1 cellular context compared by ENCODE assay signal in the genomic region with DNA sequence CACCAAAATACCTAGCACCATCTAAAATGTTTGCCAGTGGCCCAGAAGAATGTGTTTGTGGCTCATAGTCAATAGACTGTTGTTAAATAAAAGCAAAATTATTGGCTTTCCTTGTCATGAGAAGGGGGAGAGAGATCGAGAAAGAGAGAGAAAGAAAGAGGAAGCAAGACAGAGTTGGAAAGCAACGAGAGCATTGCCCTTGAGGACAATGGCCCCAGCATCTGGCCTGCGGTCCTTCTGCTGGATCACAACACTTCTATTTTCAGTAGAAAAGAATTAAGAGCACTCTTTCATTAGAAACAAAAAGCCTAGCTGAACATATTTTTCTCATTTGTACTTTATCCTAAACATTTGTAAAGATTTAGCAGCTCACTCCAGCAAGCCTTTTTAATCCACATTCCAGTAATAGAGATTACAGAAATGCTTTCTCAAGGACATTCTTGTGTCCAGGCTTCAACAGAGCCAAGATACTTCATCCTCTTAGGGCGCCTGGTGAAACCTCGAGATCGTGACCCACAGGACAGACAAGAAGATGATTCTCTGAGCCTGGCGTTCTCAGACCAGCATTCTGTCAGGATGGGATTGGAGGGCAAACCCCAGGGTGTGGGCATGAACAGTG.
TF ChIP-seq lines count a peak whose summit lies in the region.

No MANE protein-coding gene starts in this region.

TF ChIP-seq in GM23338, 12 proteins besides CTCF, POLR2A, EP300 and RAD21 (continued from another document):
- TF ChIP-seq, protein P1, sequence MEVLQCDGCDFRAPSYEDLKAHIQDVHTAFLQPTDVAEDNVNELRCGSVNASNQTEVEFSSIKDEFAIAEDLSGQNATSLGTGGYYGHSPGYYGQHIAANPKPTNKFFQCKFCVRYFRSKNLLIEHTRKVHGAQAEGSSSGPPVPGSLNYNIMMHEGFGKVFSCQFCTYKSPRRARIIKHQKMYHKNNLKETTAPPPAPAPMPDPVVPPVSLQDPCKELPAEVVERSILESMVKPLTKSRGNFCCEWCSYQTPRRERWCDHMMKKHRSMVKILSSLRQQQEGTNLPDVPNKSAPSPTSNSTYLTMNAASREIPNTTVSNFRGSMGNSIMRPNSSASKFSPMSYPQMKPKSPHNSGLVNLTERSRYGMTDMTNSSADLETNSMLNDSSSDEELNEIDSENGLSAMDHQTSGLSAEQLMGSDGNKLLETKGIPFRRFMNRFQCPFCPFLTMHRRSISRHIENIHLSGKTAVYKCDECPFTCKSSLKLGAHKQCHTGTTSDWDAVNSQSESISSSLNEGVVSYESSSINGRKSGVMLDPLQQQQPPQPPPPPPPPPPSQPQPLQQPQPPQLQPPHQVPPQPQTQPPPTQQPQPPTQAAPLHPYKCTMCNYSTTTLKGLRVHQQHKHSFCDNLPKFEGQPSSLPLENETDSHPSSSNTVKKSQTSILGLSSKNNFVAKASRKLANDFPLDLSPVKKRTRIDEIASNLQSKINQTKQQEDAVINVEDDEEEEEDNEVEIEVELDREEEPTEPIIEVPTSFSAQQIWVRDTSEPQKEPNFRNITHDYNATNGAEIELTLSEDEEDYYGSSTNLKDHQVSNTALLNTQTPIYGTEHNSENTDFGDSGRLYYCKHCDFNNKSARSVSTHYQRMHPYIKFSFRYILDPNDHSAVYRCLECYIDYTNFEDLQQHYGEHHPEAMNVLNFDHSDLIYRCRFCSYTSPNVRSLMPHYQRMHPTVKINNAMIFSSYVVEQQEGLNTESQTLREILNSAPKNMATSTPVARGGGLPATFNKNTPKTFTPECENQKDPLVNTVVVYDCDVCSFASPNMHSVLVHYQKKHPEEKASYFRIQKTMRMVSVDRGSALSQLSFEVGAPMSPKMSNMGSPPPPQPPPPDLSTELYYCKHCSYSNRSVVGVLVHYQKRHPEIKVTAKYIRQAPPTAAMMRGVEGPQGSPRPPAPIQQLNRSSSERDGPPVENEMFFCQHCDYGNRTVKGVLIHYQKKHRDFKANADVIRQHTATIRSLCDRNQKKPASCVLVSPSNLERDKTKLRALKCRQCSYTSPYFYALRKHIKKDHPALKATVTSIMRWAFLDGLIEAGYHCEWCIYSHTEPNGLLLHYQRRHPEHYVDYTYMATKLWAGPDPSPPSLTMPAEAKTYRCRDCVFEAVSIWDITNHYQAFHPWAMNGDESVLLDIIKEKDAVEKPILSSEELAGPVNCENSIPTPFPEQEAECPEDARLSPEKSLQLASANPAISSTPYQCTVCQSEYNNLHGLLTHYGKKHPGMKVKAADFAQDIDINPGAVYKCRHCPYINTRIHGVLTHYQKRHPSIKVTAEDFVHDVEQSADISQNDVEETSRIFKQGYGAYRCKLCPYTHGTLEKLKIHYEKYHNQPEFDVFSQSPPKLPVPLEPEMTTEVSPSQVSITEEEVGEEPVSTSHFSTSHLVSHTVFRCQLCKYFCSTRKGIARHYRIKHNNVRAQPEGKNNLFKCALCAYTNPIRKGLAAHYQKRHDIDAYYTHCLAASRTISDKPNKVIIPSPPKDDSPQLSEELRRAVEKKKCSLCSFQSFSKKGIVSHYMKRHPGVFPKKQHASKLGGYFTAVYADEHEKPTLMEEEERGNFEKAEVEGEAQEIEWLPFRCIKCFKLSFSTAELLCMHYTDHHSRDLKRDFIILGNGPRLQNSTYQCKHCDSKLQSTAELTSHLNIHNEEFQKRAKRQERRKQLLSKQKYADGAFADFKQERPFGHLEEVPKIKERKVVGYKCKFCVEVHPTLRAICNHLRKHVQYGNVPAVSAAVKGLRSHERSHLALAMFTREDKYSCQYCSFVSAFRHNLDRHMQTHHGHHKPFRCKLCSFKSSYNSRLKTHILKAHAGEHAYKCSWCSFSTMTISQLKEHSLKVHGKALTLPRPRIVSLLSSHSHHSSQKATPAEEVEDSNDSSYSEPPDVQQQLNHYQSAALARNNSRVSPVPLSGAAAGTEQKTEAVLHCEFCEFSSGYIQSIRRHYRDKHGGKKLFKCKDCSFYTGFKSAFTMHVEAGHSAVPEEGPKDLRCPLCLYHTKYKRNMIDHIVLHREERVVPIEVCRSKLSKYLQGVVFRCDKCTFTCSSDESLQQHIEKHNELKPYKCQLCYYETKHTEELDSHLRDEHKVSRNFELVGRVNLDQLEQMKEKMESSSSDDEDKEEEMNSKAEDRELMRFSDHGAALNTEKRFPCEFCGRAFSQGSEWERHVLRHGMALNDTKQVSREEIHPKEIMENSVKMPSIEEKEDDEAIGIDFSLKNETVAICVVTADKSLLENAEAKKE (CRISPR knock-in tag; IDR thresholded peaks at IDR 0.05): no peak
- no peak for TF ChIP-seq ETS1 (IDR thresholded peaks at IDR 0.05)
- no peak for TF ChIP-seq STAT1 (IDR thresholded peaks at IDR 0.05; ENCODE audit: unreplicated experiment)
- no peak for TF ChIP-seq EZH2 (IDR thresholded peaks at IDR 0.05; ENCODE audit: low read depth, unreplicated experiment)
